ENCODE assay signal across 1 cellular context in genomic region chr12:63779498-63780481, GRCh38.
A peak's percentile ranks its signal among the peaks of the same experiment; 100 is the strongest.
TF ChIP-seq lines count a peak whose summit lies in the region.

Gene RXYLT1, plus strand, starts transcription at chr12:63779909. Its CDS starts 52 bp downstream, at chr12:63779961.

TF ChIP-seq in HepG2, 621 proteins besides CTCF, POLR2A, EP300 and RAD21 (continued from another document and continues in another):
- TF ChIP-seq ARID4A (CRISPR knock-in tag; IDR thresholded peaks at IDR 0.05; ENCODE audit: borderline replicate concordance) (peak; percentile 88), ZNF558 (CRISPR knock-in tag; IDR thresholded peaks at IDR 0.05; ENCODE audit: borderline replicate concordance) (peak; percentile 85; the same call in 1 of the 2 replicates), MIXL1 (CRISPR knock-in tag; IDR thresholded peaks at IDR 0.05) (no peak), ZBTB40 (IDR thresholded peaks at IDR 0.05) (no peak), ZBTB40 (CRISPR knock-in tag; IDR thresholded peaks at IDR 0.05) (peak; percentile 16; the same call in 1 of the 2 replicates), KDM5A (IDR thresholded peaks at IDR 0.05; ENCODE audit: borderline replicate concordance, low read length) (peak; percentile 62; the same call in 1 of the 2 replicates), ZNF766 (CRISPR knock-in tag; IDR thresholded peaks at IDR 0.05; ENCODE audit: borderline replicate concordance) (peak; percentile 80; the same call in 1 of the 2 replicates), KLF16 (CRISPR knock-in tag; IDR thresholded peaks at IDR 0.05) (0 out of 4 replicates have a peak, but pooled peaks of 1 of the 2 experiments have one; percentile 26), RFXAP (CRISPR knock-in tag; IDR thresholded peaks at IDR 0.05; ENCODE audit: borderline replicate concordance) (peak; percentile 51; the same call in 1 of the 2 replicates), CHD4 (IDR thresholded peaks at IDR 0.05; ENCODE audit: borderline replicate concordance, low read length) (no peak), UBTF (CRISPR knock-in tag; IDR thresholded peaks at IDR 0.05) (peak; percentile 94), GPBP1L1 (CRISPR knock-in tag; IDR thresholded peaks at IDR 0.05) (no peak), MATR3 (CRISPR knock-in tag; IDR thresholded peaks at IDR 0.05) (no peak), HDAC1 (CRISPR knock-in tag; IDR thresholded peaks at IDR 0.05) (peak; percentile 70), FOXC1 (CRISPR knock-in tag; IDR thresholded peaks at IDR 0.05; ENCODE audit: borderline replicate concordance) (peak; percentile 63; the same call in 1 of the 2 replicates), ZGPAT (CRISPR knock-in tag; IDR thresholded peaks at IDR 0.05) (peak; percentile 58; the same call in 1 of the 2 replicates), SUZ12 (IDR thresholded peaks at IDR 0.05; ENCODE audit: low read depth, low read length) (no peak), HMG20B (CRISPR knock-in tag; conservative IDR thresholded peaks at IDR 0.05) (no peak), ZBTB49 (CRISPR knock-in tag; IDR thresholded peaks at IDR 0.05; ENCODE audit: borderline replicate concordance) (no peak), XRCC5 (optimal IDR thresholded peaks at IDR 0.05; ENCODE audit: low read length) (peak; percentile 79), EZH2 (conservative IDR thresholded peaks at IDR 0.05; ENCODE audit: low read depth, low read length) (no peak), TBL1XR1 (IDR thresholded peaks at IDR 0.05; ENCODE audit: borderline replicate concordance, low read length, partially characterized antibody) (no peak), SRF (IDR thresholded peaks at IDR 0.05; ENCODE audit: low read depth, low read length) (no peak), ZFP37 (CRISPR knock-in tag; IDR thresholded peaks at IDR 0.05; ENCODE audit: borderline replicate concordance) (no peak), E2F1 (CRISPR knock-in tag; IDR thresholded peaks at IDR 0.05) (peak; percentile 34; the same call in 1 of the 2 replicates), KMT2A (CRISPR knock-in tag; IDR thresholded peaks at IDR 0.05) (peak; percentile 82), GATAD2A (CRISPR knock-in tag; IDR thresholded peaks at IDR 0.05) (0 out of 2 replicates have a peak, but pooled peaks have one; percentile 24), ZNF574 (CRISPR knock-in tag; IDR thresholded peaks at IDR 0.05) (peak; percentile 56)
